In the genomic region with DNA sequence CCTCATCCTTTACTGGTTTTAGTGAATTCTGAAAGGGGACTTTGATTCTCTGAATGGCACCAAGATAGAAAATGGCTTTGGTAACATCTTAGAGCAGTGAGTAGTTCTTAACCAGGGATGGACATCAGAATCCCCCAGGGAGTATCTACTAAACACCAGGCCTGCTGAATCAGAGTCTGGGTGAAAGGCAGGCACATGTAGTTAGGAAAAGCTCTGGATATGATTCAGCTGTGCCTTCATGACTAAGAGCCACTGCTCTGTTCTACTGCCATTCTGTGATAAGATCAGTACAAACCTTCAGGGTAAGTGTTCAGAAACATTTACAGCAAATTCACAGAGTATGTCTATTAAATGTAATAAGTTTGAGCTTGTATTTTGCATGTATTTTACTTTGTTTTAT, we compare ENCODE assay signal across 12 cellular contexts. TPM values are rescaled to one million over a fixed set of nuclear protein-coding genes. Genes with fewer than 3 reads are reported as not detected.
DNase-seq lines count a peak whose midpoint lies in the region; ATAC-seq and TF ChIP-seq lines count a peak whose summit lies in the region.
"Had no signal": no experiment of that assay in that cellular context is flagged by ENCODE, and none has a peak within 500 bp of the region (broad histone marks: within the 10 kb centered on the region; RNA-seq: fewer than 3 reads in every experiment).

No MANE protein-coding gene starts in this region.

- no peaks in the 10 kb centered on the region for H3K9me3 ChIP-seq in HAP-1
- H3K9me3 ChIP-seq: neutrophil had no signal

- H3K27me3 ChIP-seq in HAP-1 (ENCODE audit: low read depth) = no peaks in the 10 kb centered on the region
- H3K27me3 ChIP-seq: neutrophil had no signal

- no peaks in the 10 kb centered on the region for H3K4me1 ChIP-seq in HAP-1

- CTCF ChIA-PET in activated CD4-positive, alpha-beta T cell treated with anti-CD3 and anti-CD28 coated beads for 36 hours (lab: Charles Lee) = interaction anchor here (0.9 kb wide), 1 partner anchor 9 kb away, joined by 5 read pairs; no protein-coding TSS in a partner anchor

- H3K4me3 Mint-ChIP-seq in activated CD4-positive, alpha-beta T cell treated with anti-CD3 and anti-CD28 coated beads for 36 hours = no peak overlapping the region
- H3K4me3 Mint-ChIP-seq: B cell had no signal

- no peaks in the 10 kb centered on the region for H3K27me3 Mint-ChIP-seq in activated CD4-positive, alpha-beta T cell treated with anti-CD3 and anti-CD28 coated beads for 36 hours
- H3K27me3 Mint-ChIP-seq: activated naive CD8-positive, alpha-beta T cell treated with anti-CD3 and anti-CD28 coated beads, Interleukin-2, amount 10 ng/mL, durations not matched to agents 7 days and 5 days; B cell had no signal

- no peak for DNase-seq in activated CD4-positive, alpha-beta T cell treated with anti-CD3 and anti-CD28 coated beads for 36 hours
- DNase-seq in activated CD4-positive, alpha-beta T cell treated with anti-CD3 and anti-CD28 coated beads, Interleukin-2, amount 50 U/mL, for 48 hours = no peak
- DNase-seq in RPMI7951 (ENCODE audit: low read depth) = peak; percentile 95
- peak; percentile 95 for DNase-seq in fibroblast of pulmonary artery (ENCODE audit: low read depth)
- DNase-seq in skeletal muscle cell (ENCODE audit: low read depth) = peak; percentile 98
- DNase-seq in HAP-1 (ENCODE audit: low spot score in 2 of 2) = no peak
- DNase-seq in activated CD4-positive, alpha-beta T cell treated with anti-CD3 and anti-CD28 coated beads, Interleukin-2, amount 50 U/mL, for 4 hours = no peak
- DNase-seq: activated naive CD8-positive, alpha-beta T cell treated with anti-CD3 and anti-CD28 coated beads, Interleukin-2, amount 10 ng/mL, durations not matched to agents 7 days and 5 days; NCI-H524 had no signal

- peaks cover 2% of the 10 kb centered on the region for H3K9me3 Mint-ChIP-seq in activated CD4-positive, alpha-beta T cell treated with anti-CD3 and anti-CD28 coated beads for 36 hours (ENCODE audit: low read depth)

- H3K4me1 Mint-ChIP-seq in activated CD4-positive, alpha-beta T cell treated with anti-CD3 and anti-CD28 coated beads for 36 hours = peaks cover 6% of the 10 kb centered on the region

- TF ChIP-seq CTCF in fibroblast of pulmonary artery (IDR thresholded peaks at IDR 0.05; ENCODE audit: low read length, missing control alignments) = no peak

- H3K27ac Mint-ChIP-seq in activated CD4-positive, alpha-beta T cell treated with anti-CD3 and anti-CD28 coated beads for 36 hours = no peak overlapping the region
- H3K27ac Mint-ChIP-seq: activated naive CD8-positive, alpha-beta T cell treated with anti-CD3 and anti-CD28 coated beads, Interleukin-2, amount 10 ng/mL, durations not matched to agents 7 days and 5 days; B cell had no signal

- intact Hi-C loops in activated CD4-positive, alpha-beta T cell treated with anti-CD3 and anti-CD28 coated beads for 36 hours (cut with DNase I, micrococcal nuclease) = no loop called here

- H3K4me3 ChIP-seq in fibroblast of pulmonary artery (replicated peaks; ENCODE audit: low read depth, low read length) (no peak overlapping the region), skeletal muscle cell (ENCODE audit: low read depth, low read length) (no peak overlapping the region), HAP-1 (no peak overlapping the region)

- in situ Hi-C loops in HAP-1 (cut with MboI; ENCODE audit: low sequenced_read_pairs) = no loop called here

- no peaks in the 10 kb centered on the region for H3K36me3 ChIP-seq in HAP-1 (replicated peaks)
- H3K36me3 ChIP-seq: neutrophil had no signal

- H3K36me3 Mint-ChIP-seq in activated CD4-positive, alpha-beta T cell treated with anti-CD3 and anti-CD28 coated beads for 36 hours (ENCODE audit: low read depth) = peaks cover 5% of the 10 kb centered on the region

- POLR2A ChIA-PET in activated CD4-positive, alpha-beta T cell treated with anti-CD3 and anti-CD28 coated beads for 36 hours (lab: Charles Lee) = no interaction called here

- ATAC-seq in activated CD4-positive, alpha-beta T cell treated with anti-CD3 and anti-CD28 coated beads for 36 hours = peak; percentile 65
- ATAC-seq in HG03457 (IDR thresholded peaks at IDR 0.05; ENCODE audit: unreplicated experiment) = no peak

RNA-seq across cellular contexts. Expression of a gene that starts 46.2 kb away (rescaled TPM):
- 10 to 100 TPM; 28.6 to 31.7 TPM for total RNA-seq in activated CD4-positive, alpha-beta T cell treated with anti-CD3 and anti-CD28 coated beads for 36 hours
- 26.5 and 31.6 TPM in 2 replicates for total RNA-seq in RPMI7951 (2014; rRNA removed; shearing (Covaris generic))

Comparison
In these comparisons a context has a peak if more than half of its experiments do, and no peak if none do; other contexts are left out.
1. DNase-seq: peak in RPMI7951 (single experiment), fibroblast of pulmonary artery (single experiment) and skeletal muscle cell (single experiment); none in activated CD4-positive, alpha-beta T cell treated with anti-CD3 and anti-CD28 coated beads for 36 hours (single experiment), activated CD4-positive, alpha-beta T cell treated with anti-CD3 and anti-CD28 coated beads, Interleukin-2, amount 50 U/mL, for 48 hours (0 of 2), HAP-1 (0 of 2) and activated CD4-positive, alpha-beta T cell treated with anti-CD3 and anti-CD28 coated beads, Interleukin-2, amount 50 U/mL, for 4 hours (0 of 2).